In genomic region chr15:43196760-43197548, GRCh38 we compare ENCODE assay signal across 1 cellular context.
TF ChIP-seq lines count a peak whose summit lies in the region.

No MANE protein-coding gene starts in this region.

TF ChIP-seq in GM12878, 131 proteins besides CTCF, POLR2A, EP300 and RAD21:
- TF ChIP-seq USF1 (IDR thresholded peaks at IDR 0.05; ENCODE audit: borderline replicate concordance, extremely low read length, insufficient read depth, low read depth, low read length), result no peak
- TF ChIP-seq YY1 (IDR thresholded peaks at IDR 0.05; ENCODE audit: low read depth, low read length), result no peak
- no peak for TF ChIP-seq GATAD2B (conservative IDR thresholded peaks at IDR 0.05; ENCODE audit: low read depth)
- TF ChIP-seq BHLHE40 (IDR thresholded peaks at IDR 0.05; ENCODE audit: borderline replicate concordance in 1 of 2, low read depth in 2 of 2, low read length in 1 of 2), result no peak
- TF ChIP-seq STAT3 (IDR thresholded peaks at IDR 0.05; ENCODE audit: low read depth, low read length), result no peak
- TF ChIP-seq HCFC1 (IDR thresholded peaks at IDR 0.05; ENCODE audit: low read length), result no peak
- TF ChIP-seq EZH2 (IDR thresholded peaks at IDR 0.05; ENCODE audit: borderline replicate concordance, control insufficient read depth, low read depth, low read length), result no peak
- no peak for TF ChIP-seq WRNIP1 (IDR thresholded peaks at IDR 0.05; ENCODE audit: borderline replicate concordance, low read depth, low read length)
- no peak for TF ChIP-seq NR2C2 (IDR thresholded peaks at IDR 0.05; ENCODE audit: borderline replicate concordance, control insufficient read depth, insufficient read length, low read depth)
- TF ChIP-seq CHD1 (IDR thresholded peaks at IDR 0.05; ENCODE audit: low read depth, low read length), result no peak
- TF ChIP-seq, protein P1, sequence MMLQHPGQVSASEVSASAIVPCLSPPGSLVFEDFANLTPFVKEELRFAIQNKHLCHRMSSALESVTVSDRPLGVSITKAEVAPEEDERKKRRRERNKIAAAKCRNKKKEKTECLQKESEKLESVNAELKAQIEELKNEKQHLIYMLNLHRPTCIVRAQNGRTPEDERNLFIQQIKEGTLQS (IDR thresholded peaks at IDR 0.05; ENCODE audit: borderline replicate concordance, extremely low read depth, low read depth, low read length), result no peak
- no peak for TF ChIP-seq NR2C1 (IDR thresholded peaks at IDR 0.05)
- TF ChIP-seq, protein P2, sequence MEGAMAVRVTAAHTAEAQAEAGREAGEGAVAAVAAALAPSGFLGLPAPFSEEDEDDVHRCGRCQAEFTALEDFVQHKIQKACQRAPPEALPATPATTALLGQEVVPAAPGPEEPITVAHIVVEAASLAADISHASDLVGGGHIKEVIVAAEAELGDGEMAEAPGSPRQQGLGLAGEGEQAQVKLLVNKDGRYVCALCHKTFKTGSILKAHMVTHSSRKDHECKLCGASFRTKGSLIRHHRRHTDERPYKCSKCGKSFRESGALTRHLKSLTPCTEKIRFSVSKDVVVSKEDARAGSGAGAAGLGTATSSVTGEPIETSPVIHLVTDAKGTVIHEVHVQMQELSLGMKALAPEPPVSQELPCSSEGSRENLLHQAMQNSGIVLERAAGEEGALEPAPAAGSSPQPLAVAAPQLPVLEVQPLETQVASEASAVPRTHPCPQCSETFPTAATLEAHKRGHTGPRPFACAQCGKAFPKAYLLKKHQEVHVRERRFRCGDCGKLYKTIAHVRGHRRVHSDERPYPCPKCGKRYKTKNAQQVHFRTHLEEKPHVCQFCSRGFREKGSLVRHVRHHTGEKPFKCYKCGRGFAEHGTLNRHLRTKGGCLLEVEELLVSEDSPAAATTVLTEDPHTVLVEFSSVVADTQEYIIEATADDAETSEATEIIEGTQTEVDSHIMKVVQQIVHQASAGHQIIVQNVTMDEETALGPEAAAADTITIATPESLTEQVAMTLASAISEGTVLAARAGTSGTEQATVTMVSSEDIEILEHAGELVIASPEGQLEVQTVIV (IDR thresholded peaks at IDR 0.05; ENCODE audit: borderline replicate concordance, partially characterized antibody), result no peak
